ENCODE assay signal across 11 cellular contexts in the genomic region with DNA sequence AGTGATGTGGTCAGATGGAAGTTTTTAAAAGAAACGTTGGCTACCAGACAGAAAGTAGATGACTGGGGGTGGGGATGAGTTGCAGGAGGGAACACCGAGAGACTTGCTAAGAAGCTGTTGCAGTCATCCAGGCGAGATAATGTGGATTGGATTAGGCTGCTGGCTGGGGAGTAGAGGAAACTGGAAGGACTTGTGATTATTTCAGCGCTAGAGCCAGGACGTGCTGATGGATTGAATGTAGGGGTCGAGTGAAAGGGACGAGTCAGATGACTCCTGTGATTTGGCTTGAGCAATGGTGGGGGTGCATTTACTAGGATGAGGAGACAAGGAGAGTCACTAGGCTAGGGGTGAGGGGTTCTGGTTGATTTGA.
DNase-seq lines count a peak whose midpoint lies in the region; ATAC-seq and TF ChIP-seq lines count a peak whose summit lies in the region.
"Had no signal": no experiment of that assay in that cellular context is flagged by ENCODE, and none has a peak within 500 bp of the region (broad histone marks: within the 10 kb centered on the region; RNA-seq: fewer than 3 reads in every experiment).

No MANE protein-coding gene starts in this region.

- H2AFZ ChIP-seq in hepatocyte, result no peak overlapping the region

- H3K9me3 ChIP-seq in body of pancreas, result no peaks in the 10 kb centered on the region
- no peaks in the 10 kb centered on the region for H3K9me3 ChIP-seq in hepatocyte (ENCODE audit: low read depth)
- H3K9me3 ChIP-seq: SJSA1 had no signal

- 78 to 89% methylated on average over 7 of the region's 7 CpGs for WGBS in body of pancreas, 2 donors
- WGBS in hepatocyte (ENCODE audit: low lambda C conversion rate, missing lambda C conversion rate), result 51% methylated on average over 7 of the region's 7 CpGs

- no peaks in the 10 kb centered on the region for H4K20me1 ChIP-seq in hepatocyte (ENCODE audit: insufficient read depth, poor library complexity, severe bottlenecking)

- DNase-seq in HCEC 1CT, result peak; percentile 33
- DNase-seq in body of pancreas, result peak in 2 of 4 donors; percentile 17 to 37
- DNase-seq in hepatocyte (ENCODE audit: low spot score), result peak; percentile 32
- DNase-seq in activated CD8-positive, alpha-beta memory T cell treated with anti-CD3 and anti-CD28 coated beads, Interleukin-2, amount 50 U/mL, for 48 hours, result no peak
- no peak for DNase-seq in NCI-H2081 (lab: John Stamatoyannopoulos, UW)
- DNase-seq: central memory CD4-positive, alpha-beta T cell; NCI-H2081 treated with DMSO at 0.1 percent for 48 hours had no signal

- H3K27ac ChIP-seq in body of pancreas (no peak overlapping the region), hepatocyte (peak overlapping the region; percentile 20), skin epidermis (peak overlapping the region in 13 of 21 experiments; percentile 26 to 65 (median 40))
- H3K27ac ChIP-seq: SJSA1 had no signal

- H3K27me3 ChIP-seq in body of pancreas, result no peaks in the 10 kb centered on the region
- H3K27me3 ChIP-seq in hepatocyte, result no peaks in the 10 kb centered on the region
- H3K27me3 ChIP-seq: SJSA1 had no signal

- no peak overlapping the region for H3K4me3 ChIP-seq in body of pancreas
- no peak overlapping the region for H3K4me3 ChIP-seq in hepatocyte
- no peak overlapping the region for H3K4me3 ChIP-seq in skin epidermis
- H3K4me3 ChIP-seq: SJSA1 had no signal

- TF ChIP-seq POLR2A in body of pancreas (IDR thresholded peaks at IDR 0.05), result no peak

- no peaks in the 10 kb centered on the region for H3K4me1 ChIP-seq in body of pancreas
- H3K4me1 ChIP-seq in hepatocyte (ENCODE audit: insufficient read depth), result peaks cover 15% of the 10 kb centered on the region

- no peak overlapping the region for H3K4me2 ChIP-seq in hepatocyte

- intact Hi-C loops in body of pancreas (cut with DNase I), result no loop called here

- TF ChIP-seq CTCF in body of pancreas (IDR thresholded peaks at IDR 0.05), result no peak
- TF ChIP-seq CTCF in hepatocyte (IDR thresholded peaks at IDR 0.05; ENCODE audit: poor library complexity), result no peak

- no peaks in the 10 kb centered on the region for H3K79me2 ChIP-seq in hepatocyte

- ATAC-seq in body of pancreas, result peak; percentile 38
- no peak for ATAC-seq in GM21528 (IDR thresholded peaks at IDR 0.05; ENCODE audit: low FRiP score, unreplicated experiment)
- no peak for ATAC-seq in activated CD4-positive, CD25-positive, alpha-beta regulatory T cell treated with anti-CD3 and anti-CD28 coated beads, Interleukin-2, amount 50 U/mL, for 24 hours

- peaks cover 0 to 3% of the 10 kb centered on the region in 2 donors for H3K36me3 ChIP-seq in body of pancreas (replicated peaks in 1 of 2; ENCODE audit: insufficient read depth in 1 of 2, low read depth in 2 of 2)
- no peaks in the 10 kb centered on the region for H3K36me3 ChIP-seq in hepatocyte (replicated peaks; ENCODE audit: insufficient read depth, low read depth)

- no peaks in the 10 kb centered on the region for H3K9me2 ChIP-seq in hepatocyte (replicated peaks; ENCODE audit: insufficient read depth)

Comparison
In these comparisons a context has a peak if more than half of its experiments do, and no peak if none do; other contexts are left out.
1. DNase-seq: peak in HCEC 1CT (single experiment) and hepatocyte (single experiment); none in activated CD8-positive, alpha-beta memory T cell treated with anti-CD3 and anti-CD28 coated beads, Interleukin-2, amount 50 U/mL, for 48 hours (single experiment) and NCI-H2081 (0 of 2).
2. H3K27ac ChIP-seq: peak in hepatocyte (single experiment) and skin epidermis (13 of 21); none in body of pancreas (0 of 4).